Comparison of ENCODE assay signal across 8 cellular contexts in the genomic region with DNA sequence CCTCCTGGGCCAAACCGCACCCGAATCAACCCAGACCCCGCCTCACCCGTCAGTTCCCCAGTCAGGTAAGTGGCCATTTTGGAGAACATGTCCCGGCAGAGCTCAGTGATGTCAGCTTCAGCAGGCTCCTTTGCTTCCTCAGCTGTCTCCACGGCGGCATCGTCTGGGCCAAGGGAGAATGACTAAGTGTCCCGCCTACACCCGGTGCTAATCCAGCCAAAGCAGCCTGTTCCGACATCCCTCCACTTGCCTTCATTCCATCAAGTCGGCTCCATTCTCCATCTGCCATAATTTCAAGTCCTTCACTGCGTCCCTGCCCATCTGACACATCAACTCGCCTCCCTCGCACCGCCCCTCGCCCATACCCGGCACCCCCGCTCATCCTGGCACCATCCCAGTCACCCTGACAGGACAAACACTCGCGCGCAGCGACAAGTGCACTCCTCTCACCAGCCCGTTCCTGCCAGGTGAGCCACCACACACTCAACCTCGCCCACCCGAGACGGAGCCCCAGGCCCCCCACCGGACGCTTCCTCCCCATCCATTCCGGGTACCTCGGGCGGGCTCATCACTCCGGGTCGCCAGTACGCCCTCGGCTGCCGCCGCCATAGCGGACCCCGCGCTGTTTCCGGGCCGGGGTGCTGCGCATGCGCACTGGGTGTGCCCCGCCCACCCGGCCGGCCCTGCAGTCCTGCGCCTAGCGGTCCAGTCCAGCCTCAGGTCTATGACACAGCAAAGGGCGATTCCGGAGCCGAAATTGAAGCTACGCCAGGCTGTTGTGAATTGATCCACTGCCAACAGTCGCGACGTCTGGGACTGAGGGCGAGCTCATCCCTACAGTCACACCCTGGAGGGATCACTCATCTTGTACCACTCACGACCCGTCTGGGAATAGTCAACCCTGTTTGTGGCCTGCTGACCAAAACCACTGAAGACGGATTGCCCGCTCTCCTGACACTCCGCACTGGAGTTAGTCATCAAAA. TPM values are rescaled to one million over a fixed set of nuclear protein-coding genes. Genes with fewer than 3 reads are reported as not detected.
DNase-seq lines count a peak whose midpoint lies in the region; ATAC-seq and TF ChIP-seq lines count a peak whose summit lies in the region.

Gene BLOC1S2, minus strand, starts transcription at position 630 of the 983 bp plus-strand sequence. Its CDS starts 21 bp downstream, at position 609.

- CTCF ChIA-PET in Panc1 (lab: Charles Lee) = no interaction called here

- TF ChIP-seq CTCF in Panc1 (IDR thresholded peaks at IDR 0.05) (no peak), esophagus muscularis mucosa (IDR thresholded peaks at IDR 0.05) (peak in 2 of 3 experiments; percentile 20 to 37)

- peak within 1 kb of the TSS; percentile 96 to 98 for H3K4me3 Mint-ChIP-seq in activated T-cell treated with anti-CD3 and anti-CD28 coated beads, Interleukin-2, amount 50 U/mL, for 72 hours

- H3K4me1 ChIP-seq in Panc1 (ENCODE audit: control insufficient read depth, insufficient read depth, low read length) (peaks cover 13% of the 10 kb centered on the region), esophagus muscularis mucosa (peaks cover 25 to 50% (median 42%) of the 10 kb centered on the region in 4 donors)

- TF ChIP-seq EP300 in Ishikawa (IDR thresholded peaks at IDR 0.05; ENCODE audit: borderline replicate concordance) (no peak), esophagus muscularis mucosa (IDR thresholded peaks at IDR 0.05) (no peak)

- H3K27me3 ChIP-seq in Panc1 (ENCODE audit: control insufficient read depth, insufficient read depth, low read length) (peaks cover 1% of the 10 kb centered on the region), esophagus muscularis mucosa (no peaks in the 10 kb centered on the region)

- no TSS peak for BruUV-seq in Panc1 (replicated peaks; lab: Mats Ljungman, UMichigan)

- peak; percentile 88 for ATAC-seq in GM21529 (IDR thresholded peaks at IDR 0.05; ENCODE audit: unreplicated experiment)
- peak; percentile 99 for ATAC-seq in Panc1
- peak; percentile 92 for ATAC-seq in activated T-cell treated with anti-CD3 and anti-CD28 coated beads, Interleukin-2, amount 50 U/mL, for 72 hours (replicated peaks in 1 of 2)

- in situ Hi-C loops in Panc1 (cut with HindIII; ENCODE audit: low pct_unique_long_range_greater_than_20kb, low sequenced_read_pairs) = no loop called here

- DNase-seq in DMS153 treated with DMSO at 0.1 percent for 48 hours (lab: John Stamatoyannopoulos, UW; ENCODE audit: unreplicated experiment) = peak; percentile 47
- DNase-seq in Panc1 (ENCODE audit: low read depth, low spot score) = peak; percentile 68
- DNase-seq in activated T-cell treated with anti-CD3 and anti-CD28 coated beads, Interleukin-2, amount 50 U/mL, for 72 hours = peak; percentile 88 to 96
- DNase-seq in esophagus muscularis mucosa (ENCODE audit: extremely low spot score) = peak; percentile 96
- DNase-seq in myocyte (ENCODE audit: low read depth) = peak; percentile 92
- peak; percentile 76 to 81 for DNase-seq in stimulated activated CD8-positive, alpha-beta memory T cell treated with anti-CD3 and anti-CD28 coated beads, Interleukin-7, amount 100 ng/mL, for 4 hours (ENCODE audit: low read depth in 2 of 2)

- TF ChIP-seq RAD21 in Ishikawa (IDR thresholded peaks at IDR 0.05; ENCODE audit: low read depth) = no peak

- intact Hi-C loops in Panc1 (cut with micrococcal nuclease; ENCODE audit: unreplicated experiment) (no loop called here), esophagus muscularis mucosa (cut with DNase I) (loop anchor here (5.0 kb wide), 1 partner anchor 554 kb away; the partner anchor contains the start of genes COX15 and CUTC)

- H3K4me1 Mint-ChIP-seq in activated T-cell treated with anti-CD3 and anti-CD28 coated beads, Interleukin-2, amount 50 U/mL, for 72 hours (ENCODE audit: low read depth) = peaks cover 29% of the 10 kb centered on the region

- no peaks in the 10 kb centered on the region for H3K27me3 Mint-ChIP-seq in activated T-cell treated with anti-CD3 and anti-CD28 coated beads, Interleukin-2, amount 50 U/mL, for 72 hours (ENCODE audit: low read depth)

- TF ChIP-seq POLR2A in esophagus muscularis mucosa (IDR thresholded peaks at IDR 0.05; ENCODE audit: low read depth) = peak; percentile 79

- H3K9me3 ChIP-seq in Panc1 (ENCODE audit: control insufficient read depth, insufficient read depth, low read depth, low read length) = no peaks in the 10 kb centered on the region
- H3K9me3 ChIP-seq in esophagus muscularis mucosa = no peaks in the 10 kb centered on the region

- 2% methylated on average over 37 of the region's 63 CpGs for WGBS in esophagus muscularis mucosa

- H3K27ac ChIP-seq in Panc1 (ENCODE audit: low read length) (peak within 1 kb of the TSS; percentile 97), esophagus muscularis mucosa (replicated peaks in 1 of 4) (peak within 1 kb of the TSS; percentile 88 to 98 (median 93))

- H3K9me3 Mint-ChIP-seq in activated T-cell treated with anti-CD3 and anti-CD28 coated beads, Interleukin-2, amount 50 U/mL, for 72 hours = no peaks in the 10 kb centered on the region

- POLR2A ChIA-PET in Panc1 (lab: Charles Lee) = interaction anchor here (0.5 to 1.1 kb wide), 4 partner anchors 17 to 87 kb away, joined by 3 to 5 read pairs (median 4); no protein-coding TSS in a partner anchor

- H3K36me3 Mint-ChIP-seq in activated T-cell treated with anti-CD3 and anti-CD28 coated beads, Interleukin-2, amount 50 U/mL, for 72 hours (ENCODE audit: insufficient read depth in 2 of 2) = peaks cover 6 to 8% of the 10 kb centered on the region in 2 donors

- peak within 1 kb of the TSS; percentile 82 to 91 for H3K4me3 ChIP-seq in Panc1 (ENCODE audit: low read depth in 2 of 2, low read length in 2 of 2)
- peak within 1 kb of the TSS; percentile 72 to 92 (median 81) for H3K4me3 ChIP-seq in esophagus muscularis mucosa

- H3K27ac Mint-ChIP-seq in activated T-cell treated with anti-CD3 and anti-CD28 coated beads, Interleukin-2, amount 50 U/mL, for 72 hours = peak within 1 kb of the TSS; percentile 98

- H3K36me3 ChIP-seq in Panc1 (ENCODE audit: control insufficient read depth, insufficient read depth, low read length) = no peaks in the 10 kb centered on the region; the same call in 1 of the 2 replicates
- H3K36me3 ChIP-seq in esophagus muscularis mucosa = peaks cover 0 to 28% (median 11%) of the 10 kb centered on the region in 4 donors

TF ChIP-seq in Ishikawa, 13 proteins besides CTCF, POLR2A, EP300 and RAD21:
- no peak for TF ChIP-seq FOXM1 (IDR thresholded peaks at IDR 0.05; ENCODE audit: borderline replicate concordance, low read depth)
- peak; percentile 94 for TF ChIP-seq YY1 (IDR thresholded peaks at IDR 0.05; ENCODE audit: low read depth)
- no peak for TF ChIP-seq REST (IDR thresholded peaks at IDR 0.05; ENCODE audit: low read depth)
- TF ChIP-seq TEAD4 (IDR thresholded peaks at IDR 0.05) = peak; percentile 17; the same call in 1 of the 2 replicates
- TF ChIP-seq TAF1 (IDR thresholded peaks at IDR 0.05; ENCODE audit: low read depth) = peak; percentile 98
- TF ChIP-seq NFIC (IDR thresholded peaks at IDR 0.05) = no peak; the same call in 1 of the 2 replicates
- TF ChIP-seq USF1 (IDR thresholded peaks at IDR 0.05) = no peak
- TF ChIP-seq ZBTB7A (IDR thresholded peaks at IDR 0.05; ENCODE audit: low read depth) = no peak
- peak; percentile 73; the same call in 1 of the 2 replicates for TF ChIP-seq TCF12 (IDR thresholded peaks at IDR 0.05; ENCODE audit: low read depth)
- TF ChIP-seq MAX (IDR thresholded peaks at IDR 0.05) = peak; percentile 38
- no peak for TF ChIP-seq CREB1 (IDR thresholded peaks at IDR 0.05; ENCODE audit: low read depth)
- TF ChIP-seq CEBPB (IDR thresholded peaks at IDR 0.05) = no peak
- peak; percentile 41; the same call in 1 of the 2 replicates for TF ChIP-seq EGR1 (IDR thresholded peaks at IDR 0.05)
TF ChIP-seq in Ishikawa: peak in this region for 6.

RNA-seq across cellular contexts. Expression of gene BLOC1S2, which starts in this region (rescaled TPM):
- 39.3 TPM for total RNA-seq in Panc1 (2021; ENCODE audit: unreplicated experiment)
- 40.2 TPM for polyA plus RNA-seq in Panc1 (2012; ENCODE audit: insufficient read length)
- total RNA-seq in activated T-cell treated with anti-CD3 and anti-CD28 coated beads, Interleukin-2, amount 50 U/mL, for 72 hours = 100 to 1,000 TPM in 1 of 2 donors, 10 to 100 TPM in 1; 78.9 to 110 TPM
- 10 to 100 TPM; 11.2 to 23.4 (median 17.5) TPM for total RNA-seq in esophagus muscularis mucosa
- total RNA-seq in myocyte = 70.5 TPM in 2 replicates
- 72.2 TPM for polyA plus RNA-seq in myocyte (2012)

Comparison
In these comparisons a context has a peak if more than half of its experiments do, and no peak if none do; other contexts are left out.
1. Peak in every context shown above with its lines: DNase-seq, ATAC-seq, H3K4me3 ChIP-seq and H3K27ac ChIP-seq.